Comparison of ENCODE assay signal across 16 cellular contexts in genomic region chr19:46392252-46392801, GRCh38. TPM values are rescaled to one million over a fixed set of nuclear protein-coding genes. Genes with fewer than 3 reads are reported as not detected.
DNase-seq lines count a peak whose midpoint lies in the region; ATAC-seq and TF ChIP-seq lines count a peak whose summit lies in the region.
"Had no signal": no experiment of that assay in that cellular context is flagged by ENCODE, and none has a peak within 500 bp of the region (broad histone marks: within the 10 kb centered on the region; RNA-seq: fewer than 3 reads in every experiment).

No MANE protein-coding gene starts in this region.

- intact Hi-C loops in right cardiac atrium (cut with DNase I) (loop anchor here in 1 of 4 donors (10.0 kb wide), 1 partner anchor 122 kb away; no protein-coding TSS in a partner anchor), heart right ventricle (cut with DNase I) (loop anchor here in 9 of 10 donors (5.0 to 10.0 kb wide), 5 partner anchors 108 to 122 kb away; no protein-coding TSS in a partner anchor), uterus (cut with DNase I; ENCODE audit: low total_unique reads) (no loop called here)

- ATAC-seq in right cardiac atrium (no peak), heart right ventricle (no peak)
- ATAC-seq: activated CD4-positive, alpha-beta T cell treated with anti-CD3 and anti-CD28 coated beads for 36 hours; left cardiac atrium had no signal

- no peak for TF ChIP-seq CTCF in heart right ventricle (IDR thresholded peaks at IDR 0.05)
- TF ChIP-seq CTCF in uterus (IDR thresholded peaks at IDR 0.05), result no peak

- DNase-seq in right cardiac atrium (peak; percentile 13 to 48 (median 36)), heart right ventricle (no peak), uterus (no peak), NCI-H2081 (lab: John Stamatoyannopoulos, UW) (no peak), A172 (ENCODE audit: low spot score) (no peak), mucosa of gallbladder (ENCODE audit: low spot score) (no peak)
- DNase-seq: activated CD4-positive, alpha-beta T cell treated with anti-CD3 and anti-CD28 coated beads for 36 hours; activated naive CD4-positive, alpha-beta T cell treated with anti-CD3 and anti-CD28 coated beads for 36 hours; left cardiac atrium; NCI-H2107; stimulated activated CD8-positive, alpha-beta memory T cell treated with anti-CD3 and anti-CD28 coated beads, Interleukin-4, amount 100 ng/mL, for 48 hours had no signal

- H3K36me3 ChIP-seq in heart right ventricle (peaks cover 0 to 59% (median 31%) of the 10 kb centered on the region in 9 donors), mesodermal cell (ENCODE audit: control insufficient read depth, insufficient read depth, low read length) (peaks cover 47% of the 10 kb centered on the region), uterus (no peaks in the 10 kb centered on the region)

- H3K9me3 ChIP-seq in right cardiac atrium (ENCODE audit: control insufficient read depth, low read length) (no peaks in the 10 kb centered on the region), heart right ventricle (no peaks in the 10 kb centered on the region), mesodermal cell (ENCODE audit: control insufficient read depth, low read length) (peaks cover 3% of the 10 kb centered on the region), uterus (no peaks in the 10 kb centered on the region)

- no peaks in the 10 kb centered on the region for H3K4me1 ChIP-seq in right cardiac atrium (ENCODE audit: control insufficient read depth, insufficient read depth, low read length)
- peaks cover 0 to 13% (median 0%) of the 10 kb centered on the region in 9 donors for H3K4me1 ChIP-seq in heart right ventricle
- peaks cover 4% of the 10 kb centered on the region for H3K4me1 ChIP-seq in mesodermal cell (ENCODE audit: control insufficient read depth, insufficient read depth, low read length, poor library complexity, severe bottlenecking)
- no peaks in the 10 kb centered on the region for H3K4me1 ChIP-seq in uterus

- H3K27ac ChIP-seq in right cardiac atrium (ENCODE audit: low read length), result no peak overlapping the region
- no peak overlapping the region for H3K27ac ChIP-seq in heart right ventricle
- H3K27ac ChIP-seq in cingulate gyrus (ENCODE audit: low read depth, low read length), result peak overlapping the region; percentile 41
- H3K27ac ChIP-seq in mesodermal cell (ENCODE audit: low read depth, low read length, severe bottlenecking), result peak overlapping the region; percentile 1
- H3K27ac ChIP-seq in uterus, result peak overlapping the region; percentile 40 to 56

- no peaks in the 10 kb centered on the region for H3K27me3 ChIP-seq in right cardiac atrium (ENCODE audit: control insufficient read depth, insufficient read depth)
- peaks cover 0 to under 1% (median 0%) of the 10 kb centered on the region in 7 donors for H3K27me3 ChIP-seq in heart right ventricle
- H3K27me3 ChIP-seq in uterus, result no peaks in the 10 kb centered on the region

- TF ChIP-seq POLR2A in uterus (IDR thresholded peaks at IDR 0.05), result no peak

- WGBS in right cardiac atrium, result 48% methylated on average over 21 of the region's 21 CpGs
- WGBS in heart right ventricle, 2 donors, result 61% methylated on average over 21 of the region's 21 CpGs
- 89 to 91% methylated on average over 17 to 19 of the region's 21 CpGs for WGBS in mesodermal cell (ENCODE audit: insufficient coverage in 2 of 2), 2 experiments

- no peak overlapping the region for H3K4me3 ChIP-seq in right cardiac atrium (ENCODE audit: low read length)
- H3K4me3 ChIP-seq in heart right ventricle, result no peak overlapping the region
- H3K4me3 ChIP-seq in mesodermal cell (ENCODE audit: extremely low read depth, insufficient read depth, low read length, poor library complexity, severe bottlenecking), result no peak overlapping the region
- no peak overlapping the region for H3K4me3 ChIP-seq in uterus
- H3K4me3 ChIP-seq: skin epidermis had no signal

RNA-seq across cellular contexts. Expression of gene CCDC8, which starts 21.0 kb away (rescaled TPM):
- total RNA-seq in right cardiac atrium (10 to 100 TPM; 47.0 to 54.6 (median 49.9) TPM), heart right ventricle (10 to 100 TPM; 21.3 to 37.3 (median 28.6) TPM), uterus (10 to 100 TPM in 2 of 4 donors, 1 to 10 TPM in 2; 7.2 to 89.1 (median 26.2) TPM), mucosa of gallbladder (8.5 TPM)
- polyA plus RNA-seq in right cardiac atrium (28.8 TPM), heart right ventricle (10 to 100 TPM; 14.4 to 15.0 TPM)
- polyA plus RNA-seq in mesodermal cell (2013, experiment 1 of 2), result 16.4 TPM
- 15.8 TPM for polyA plus RNA-seq in mesodermal cell (2013, experiment 2 of 2)
- total RNA-seq in A172 (2014; rRNA removed; shearing (Covaris generic)), result not detected in 2 replicates
- total RNA-seq: activated CD4-positive, alpha-beta T cell treated with anti-CD3 and anti-CD28 coated beads for 36 hours; activated naive CD4-positive, alpha-beta T cell treated with anti-CD3 and anti-CD28 coated beads for 36 hours; CD8-positive, alpha-beta memory T cell had no signal
- polyA plus RNA-seq: CD8-positive, alpha-beta memory T cell had no signal

RNA-seq across cellular contexts. Expression of gene PNMA8C, which starts 36.4 kb away (rescaled TPM):
- total RNA-seq in right cardiac atrium (under 1 TPM; 0.23 to 0.31 (median 0.26) TPM), heart right ventricle (under 1 TPM in 5 of 10 donors, not detected in 5; 0.07 to 0.13 (median 0.08) TPM), uterus (1 to 10 TPM in 1 of 4 donors, under 1 TPM in 2, not detected in 1; under 0.01 to 3.7 (median 0.73) TPM), mucosa of gallbladder (1.4 TPM)
- polyA plus RNA-seq in right cardiac atrium (0.05 TPM), heart right ventricle (under 1 TPM; 0.01 to 0.07 TPM)
- polyA plus RNA-seq in mesodermal cell (2013, experiment 1 of 2), result 0.74 TPM
- polyA plus RNA-seq in mesodermal cell (2013, experiment 2 of 2), result 0.61 TPM
- total RNA-seq in A172 (2014; rRNA removed; shearing (Covaris generic)), result not detected in 2 replicates
- total RNA-seq: activated CD4-positive, alpha-beta T cell treated with anti-CD3 and anti-CD28 coated beads for 36 hours; activated naive CD4-positive, alpha-beta T cell treated with anti-CD3 and anti-CD28 coated beads for 36 hours; CD8-positive, alpha-beta memory T cell; RPMI7951 had no signal
- polyA plus RNA-seq: CD8-positive, alpha-beta memory T cell had no signal

RNA-seq across cellular contexts. Expression of gene PPP5C, which starts 45.4 kb away (rescaled TPM):
- total RNA-seq in right cardiac atrium, result 10 to 100 TPM; 62.4 to 74.1 (median 64.7) TPM
- 62.7 TPM for polyA plus RNA-seq in right cardiac atrium
- 10 to 100 TPM; 69.9 to 89.5 (median 76.5) TPM for total RNA-seq in heart right ventricle
- polyA plus RNA-seq in heart right ventricle, result 10 to 100 TPM; 51.6 to 80.3 TPM
- polyA plus RNA-seq in mesodermal cell (2013, experiment 1 of 2), result 82.8 TPM
- 74.0 TPM for polyA plus RNA-seq in mesodermal cell (2013, experiment 2 of 2)
- total RNA-seq in uterus, result 10 to 100 TPM; 26.1 to 92.3 (median 62.5) TPM
- total RNA-seq in A172 (2014; rRNA removed; shearing (Covaris generic)), result 40.4 and 53.1 TPM in 2 replicates
- 66.2 TPM for total RNA-seq in mucosa of gallbladder

Comparison
In these comparisons a context has a peak if more than half of its experiments do, and no peak if none do; other contexts are left out.
1. DNase-seq: peak in right cardiac atrium (3 of 3); none in heart right ventricle (0 of 2), uterus (0 of 2), NCI-H2081 (0 of 2), A172 (single experiment) and mucosa of gallbladder (single experiment).
2. H3K27ac ChIP-seq: peak in cingulate gyrus (single experiment), mesodermal cell (single experiment) and uterus (2 of 2); none in right cardiac atrium (single experiment) and heart right ventricle (0 of 10).